Comparison of ENCODE assay signal across 8 cellular contexts in the genomic region with DNA sequence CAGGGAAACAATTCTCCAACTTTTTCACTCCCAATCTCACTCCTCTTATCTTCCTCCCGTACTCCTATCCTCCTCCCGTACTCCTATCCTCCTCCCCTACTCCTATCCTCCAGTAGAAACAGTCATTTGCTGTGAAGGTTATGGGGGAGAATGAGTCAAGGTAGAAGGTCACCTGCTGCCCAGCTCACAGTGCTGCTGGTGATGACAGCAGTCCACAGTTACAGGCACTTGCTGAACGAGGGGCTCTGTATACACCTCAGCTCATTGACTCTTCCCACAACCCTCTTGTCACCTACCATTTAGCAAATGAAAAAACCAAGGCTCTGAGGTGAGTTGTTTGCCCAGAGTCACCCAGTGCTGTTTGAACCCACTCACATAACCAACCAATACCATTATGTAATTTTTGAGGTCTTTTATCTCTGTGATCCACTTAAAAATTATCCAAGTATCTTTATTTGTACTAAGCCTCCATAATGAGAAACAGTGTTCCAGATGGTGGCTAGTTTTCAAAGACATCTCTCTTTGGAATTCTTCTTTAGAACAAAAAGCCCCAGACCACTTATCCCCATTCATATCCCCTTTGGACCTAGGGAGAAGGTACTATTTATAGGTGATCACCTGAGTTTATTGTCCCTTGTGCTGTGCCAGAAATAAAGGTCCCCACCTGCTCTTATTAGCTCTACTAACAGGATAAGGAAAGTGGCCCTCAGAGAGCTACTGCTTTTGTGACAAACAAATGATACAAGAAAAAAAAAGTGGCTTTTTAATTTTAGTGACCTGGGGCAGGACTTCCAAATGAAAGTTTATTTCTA. TPM values are rescaled to one million over a fixed set of nuclear protein-coding genes. Genes with fewer than 3 reads are reported as not detected.
DNase-seq lines count a peak whose midpoint lies in the region; ATAC-seq and TF ChIP-seq lines count a peak whose summit lies in the region.

No MANE protein-coding gene starts in this region.

- TF ChIP-seq RAD21 in IMR-90 (IDR thresholded peaks at IDR 0.05; ENCODE audit: low read length), result no peak

- peak; percentile 87 for DNase-seq in NCI-H2107 treated with DMSO at 0.1 percent for 48 hours (lab: John Stamatoyannopoulos, UW; ENCODE audit: unreplicated experiment)
- DNase-seq in NCI-H2107 (lab: John Stamatoyannopoulos, UW), result no peak
- no peak for DNase-seq in IMR-90
- DNase-seq in naive thymus-derived CD4-positive, alpha-beta T cell, result no peak
- DNase-seq in sciatic nerve (ENCODE audit: low spot score), result no peak

- POLR2A ChIA-PET in IMR-90 (lab: Charles Lee; ENCODE audit: unreplicated experiment), result no interaction called here
- POLR2A ChIA-PET in naive thymus-derived CD4-positive, alpha-beta T cell (lab: Charles Lee), result interaction anchor here (5.6 kb wide), 1 partner anchor 52 kb away, joined by 24 read pairs; a partner anchor contains a TSS

- no peak overlapping the region for H2AFZ ChIP-seq in IMR-90 (replicated peaks; ENCODE audit: low read length, poor library complexity)

- H3K9me3 Mint-ChIP-seq in activated T-helper 17 cell treated with anti-CD3 and anti-CD28 coated beads, Interleukin-2, amount 50 U/mL, for 72 hours, result no peaks in the 10 kb centered on the region
- no peaks in the 10 kb centered on the region for H3K9me3 Mint-ChIP-seq in naive thymus-derived CD4-positive, alpha-beta T cell

- H3K4me1 Mint-ChIP-seq in activated T-helper 17 cell treated with anti-CD3 and anti-CD28 coated beads, Interleukin-2, amount 50 U/mL, for 72 hours, result peaks cover 66% of the 10 kb centered on the region
- peaks cover 40 to 72% (median 56%) of the 10 kb centered on the region in 7 donors for H3K4me1 Mint-ChIP-seq in naive thymus-derived CD4-positive, alpha-beta T cell

- 100% methylated on average over 2 of the region's 3 CpGs; no CpG with 5 or more reads in 1 of the 2 experiments for WGBS in IMR-90 (ENCODE audit: extremely low coverage in 2 of 2, insufficient read length in 1 of 2), 2 experiments

- TF ChIP-seq POLR2A in IMR-90 (IDR thresholded peaks at IDR 0.05; ENCODE audit: low read depth, low read length), result no peak

- peak overlapping the region; percentile 93; the same call in 2 of the 3 replicates for H2BK15ac ChIP-seq in IMR-90 (ENCODE audit: low read depth, low read length)

- peak overlapping the region; percentile 99 for H3K27ac Mint-ChIP-seq in activated T-helper 17 cell treated with anti-CD3 and anti-CD28 coated beads, Interleukin-2, amount 50 U/mL, for 72 hours
- peak overlapping the region in 7 of 9 donors; percentile 14 to 81 (median 59) for H3K27ac Mint-ChIP-seq in naive thymus-derived CD4-positive, alpha-beta T cell

- H3K36me3 Mint-ChIP-seq in activated T-helper 17 cell treated with anti-CD3 and anti-CD28 coated beads, Interleukin-2, amount 50 U/mL, for 72 hours (ENCODE audit: low read depth), result peaks cover 94% of the 10 kb centered on the region
- peaks cover 13 to 43% (median 20%) of the 10 kb centered on the region in 5 donors for H3K36me3 Mint-ChIP-seq in naive thymus-derived CD4-positive, alpha-beta T cell

- H3K27ac ChIP-seq in IMR-90 (ENCODE audit: insufficient read depth, low read length), result peak overlapping the region; percentile 23; the same call in 1 of the 2 replicates
- no peak overlapping the region for H3K27ac ChIP-seq in naive thymus-derived CD4-positive, alpha-beta T cell (ENCODE audit: low read depth, low read length)

- H3K4me2 ChIP-seq in IMR-90 (ENCODE audit: low read depth, low read length), result no peak overlapping the region

- H4K5ac ChIP-seq in IMR-90 (ENCODE audit: low read depth, low read length), result peak overlapping the region; percentile 8; the same call in 1 of the 2 replicates

- H3K23ac ChIP-seq in IMR-90 (ENCODE audit: low read depth, low read length), result peak overlapping the region; percentile 59; the same call in 1 of the 2 replicates

- no peaks in the 10 kb centered on the region for H3K27me3 Mint-ChIP-seq in activated T-helper 17 cell treated with anti-CD3 and anti-CD28 coated beads, Interleukin-2, amount 50 U/mL, for 72 hours
- no peaks in the 10 kb centered on the region for H3K27me3 Mint-ChIP-seq in naive thymus-derived CD4-positive, alpha-beta T cell

- TF ChIP-seq CTCF in IMR-90 (conservative IDR thresholded peaks at IDR 0.05; ENCODE audit: low read depth, low read length), result no peak

- H3K4ac ChIP-seq in IMR-90 (ENCODE audit: low read depth, low read length), result peak overlapping the region; percentile 74

- H2AK9ac ChIP-seq in IMR-90 (replicated peaks; ENCODE audit: low read depth, low read length, poor library complexity), result no peak overlapping the region

- in situ Hi-C loops in IMR-90 (cut with MboI; ENCODE audit: low sequenced_read_pairs), result no loop called here

- peaks cover 21% of the 10 kb centered on the region; the same call in 1 of the 2 replicates for H4K20me1 ChIP-seq in IMR-90 (ENCODE audit: insufficient read depth, low read length)

- H2AK5ac ChIP-seq in IMR-90 (ENCODE audit: low read depth, low read length), result peak overlapping the region; percentile 65

- H3K9me3 ChIP-seq in IMR-90 (ENCODE audit: control insufficient read depth, insufficient read depth, low read length), result no peaks in the 10 kb centered on the region
- no peaks in the 10 kb centered on the region for H3K9me3 ChIP-seq in naive thymus-derived CD4-positive, alpha-beta T cell (ENCODE audit: control insufficient read depth in 2 of 3, low read length in 3 of 3)

- CTCF ChIA-PET in IMR-90 (lab: Yijun Ruan, JAX), result no interaction called here
- CTCF ChIA-PET in naive thymus-derived CD4-positive, alpha-beta T cell (lab: Charles Lee), result interaction anchor here (0.9 to 2.3 kb wide), 2 partner anchors 12 to 14 kb away, joined by 3 to 5 read pairs; no protein-coding TSS in a partner anchor

- H2BK20ac ChIP-seq in IMR-90 (ENCODE audit: low read depth, low read length), result no peak overlapping the region; the same call in 1 of the 2 replicates

- peaks cover 32% of the 10 kb centered on the region for H3K4me1 ChIP-seq in IMR-90 (ENCODE audit: control insufficient read depth, insufficient read depth, low read length)
- H3K4me1 ChIP-seq in naive thymus-derived CD4-positive, alpha-beta T cell (ENCODE audit: control insufficient read depth in 2 of 2, insufficient read depth in 2 of 2, low read length in 2 of 2), result peaks cover 0 to 3% of the 10 kb centered on the region in 2 donors

- dilution Hi-C loops in IMR-90 (cut with HindIII; ENCODE audit: low sequenced_read_pairs, unreplicated experiment), result no loop called here

- H3K36me3 ChIP-seq in IMR-90 (ENCODE audit: control insufficient read depth, insufficient read depth, low read length), result peaks cover 45% of the 10 kb centered on the region
- peaks cover 8 to 63% (median 19%) of the 10 kb centered on the region in 3 experiments for H3K36me3 ChIP-seq in naive thymus-derived CD4-positive, alpha-beta T cell (ENCODE audit: control insufficient read depth in 2 of 3, insufficient read depth in 3 of 3, low read length in 3 of 3)

- no peak overlapping the region for H3K56ac ChIP-seq in IMR-90 (ENCODE audit: extremely low read depth, insufficient read depth, low read length)

- intact Hi-C loops in IMR-90 (cut with micrococcal nuclease), result no loop called here
- intact Hi-C loops in naive thymus-derived CD4-positive, alpha-beta T cell (cut with micrococcal nuclease), result no loop called here
- intact Hi-C loops in sciatic nerve (cut with DNase I), result no loop called here

- H4K8ac ChIP-seq in IMR-90 (ENCODE audit: low read depth in 2 of 2, low read length in 2 of 2), result peak overlapping the region in 1 of 2 experiments; percentile 45; a peak in 2 of 4 replicates

- ATAC-seq in IMR-90 (ENCODE audit: low read depth) (no peak), sciatic nerve (no peak), GM18519 (IDR thresholded peaks at IDR 0.05; ENCODE audit: low FRiP score, unreplicated experiment) (no peak), GM21576 (IDR thresholded peaks at IDR 0.05; ENCODE audit: unreplicated experiment) (no peak)
- peak; percentile 23 for ATAC-seq in activated T-helper 17 cell treated with anti-CD3 and anti-CD28 coated beads, Interleukin-2, amount 50 U/mL, for 72 hours (replicated peaks)
- ATAC-seq in naive thymus-derived CD4-positive, alpha-beta T cell, result no peak

- peak overlapping the region; percentile 15; the same call in 1 of the 2 replicates for H3K14ac ChIP-seq in IMR-90 (replicated peaks; ENCODE audit: low read depth, low read length)

- H2BK120ac ChIP-seq in IMR-90 (ENCODE audit: low read depth, low read length), result peak overlapping the region; percentile 28; the same call in 1 of the 2 replicates

- H3K4me3 ChIP-seq in IMR-90 (ENCODE audit: insufficient read depth, low read depth, low read length), result no peak overlapping the region
- no peak overlapping the region for H3K4me3 ChIP-seq in naive thymus-derived CD4-positive, alpha-beta T cell (ENCODE audit: low read length)

- BruUV-seq in IMR-90 (replicated peaks; lab: Mats Ljungman, UMichigan), result no TSS peak

- H3K9ac ChIP-seq in IMR-90 (ENCODE audit: low read depth, low read length), result no peak overlapping the region; the same call in 1 of the 2 replicates

- no peak overlapping the region; the same call in 1 of the 2 replicates for H4K91ac ChIP-seq in IMR-90 (ENCODE audit: insufficient read depth, low read depth, low read length)

- no peaks in the 10 kb centered on the region for H3K27me3 ChIP-seq in IMR-90 (ENCODE audit: control insufficient read depth, insufficient read depth, low read length)
- H3K27me3 ChIP-seq in naive thymus-derived CD4-positive, alpha-beta T cell (ENCODE audit: control insufficient read depth in 2 of 2, insufficient read depth in 2 of 2, low read length in 2 of 2), result no peaks in the 10 kb centered on the region

- H3K9me1 ChIP-seq in IMR-90 (ENCODE audit: insufficient read depth, low read length), result peaks cover 27% of the 10 kb centered on the region

- H2BK5ac ChIP-seq in IMR-90 (ENCODE audit: low read depth, low read length, poor library complexity, severe bottlenecking), result peak overlapping the region; percentile 44

- peak overlapping the region; percentile 73 for H3K4me3 Mint-ChIP-seq in activated T-helper 17 cell treated with anti-CD3 and anti-CD28 coated beads, Interleukin-2, amount 50 U/mL, for 72 hours
- no peak overlapping the region for H3K4me3 Mint-ChIP-seq in naive thymus-derived CD4-positive, alpha-beta T cell

- H3K18ac ChIP-seq in IMR-90 (ENCODE audit: low read depth, low read length), result peak overlapping the region; percentile 8; the same call in 1 of the 2 replicates

- H3K79me1 ChIP-seq in IMR-90 (ENCODE audit: low read depth in 1 of 2, low read length in 2 of 2), result peaks cover 63 to 91% of the 10 kb centered on the region in 2 experiments

TF ChIP-seq in IMR-90, 13 proteins besides CTCF, POLR2A, EP300 and RAD21 (continues in another document):
- TF ChIP-seq MAZ (IDR thresholded peaks at IDR 0.05; ENCODE audit: borderline replicate concordance, low read depth, low read length) (no peak), MAFK (IDR thresholded peaks at IDR 0.05; ENCODE audit: low read depth, low read length) (no peak)

RNA-seq across cellular contexts. Expression of a gene that starts 53.2 kb away (rescaled TPM):
- total RNA-seq in IMR-90 (2012; rRNA removed) (31.7 and 38.0 TPM in 2 replicates), sciatic nerve (25.8 TPM)
- 37.1 and 37.4 TPM in 2 replicates for polyA plus RNA-seq in IMR-90 (2012; rRNA removed)
- 27.3 and 29.6 TPM in 2 replicates for polyA plus RNA-seq in IMR-90 (2012; cell fraction: cytosol; rRNA removed)
- polyA plus RNA-seq in IMR-90 (2012; cell fraction: nucleus; rRNA removed; ENCODE audit: low replicate concordance), result 35.3 and 62.9 TPM in 2 replicates
- total RNA-seq in activated T-helper 17 cell treated with anti-CD3 and anti-CD28 coated beads, Interleukin-2, amount 50 U/mL, for 72 hours, result 10 to 100 TPM; 68.3 to 77.1 TPM
- 10 to 100 TPM; 53.9 to 80.5 (median 60.2) TPM for total RNA-seq in naive thymus-derived CD4-positive, alpha-beta T cell
- polyA plus RNA-seq in naive thymus-derived CD4-positive, alpha-beta T cell, result 10 to 100 TPM; 30.4 to 34.7 TPM
